ENCODE assay signal across 29 cellular contexts in genomic region chr9:73054091-73054490, GRCh38.
"Had no signal": no experiment of that assay in that cellular context is flagged by ENCODE, and none has a peak within 500 bp of the region (broad histone marks: within the 10 kb centered on the region; RNA-seq: fewer than 3 reads in every experiment).

No MANE protein-coding gene starts in this region.

- H2AFZ ChIP-seq: neural progenitor cell, parathyroid adenoma had no signal

- H3K9me3 Mint-ChIP-seq: naive thymus-derived CD8-positive, alpha-beta T cell; natural killer cell treated with Interleukin-12 subunit alpha and Interleukin-12 subunit beta and Interleukin-15 and Interleukin-18, amount 100 ng/mL, for 72 hours; nephron progenitor cell; neural progenitor cell; stimulated activated effector memory CD8-positive, alpha-beta T cell treated with anti-CD3 and anti-CD28 coated beads, Interleukin-12 subunit alpha, Interleukin-12 subunit beta, amount 100 ng/mL, for 72 hours; stimulated activated naive B cell treated with anti-CD40 and anti-IgM and Interleukin-4, amounts not matched to agents 10 μg/mL and 1 μg/mL and 100 μg/mL, for 72 hours; stimulated activated naive CD8-positive, alpha-beta T cell treated with anti-CD3 and anti-CD28 coated beads, Interleukin-15, Interleukin-2, amounts not matched to agents 100 ng/mL and 50 ng/mL, for 24 hours had no signal

- H3K4me1 ChIP-seq: parathyroid adenoma, thyroid gland, uterus had no signal

- H3K27ac ChIP-seq: neural progenitor cell, ovary, parathyroid adenoma, psoas muscle, sigmoid colon, stomach, thoracic aorta, thyroid gland, tibial nerve, upper lobe of left lung, uterus had no signal

- H3K27ac Mint-ChIP-seq: natural killer cell treated with Interleukin-12 subunit alpha and Interleukin-12 subunit beta and Interleukin-15 and Interleukin-18, amount 100 ng/mL, for 72 hours; nephron progenitor cell; neural progenitor cell; progenitor cell of endocrine pancreas; stimulated activated effector memory CD8-positive, alpha-beta T cell treated with anti-CD3 and anti-CD28 coated beads, Interleukin-12 subunit alpha, Interleukin-12 subunit beta, amount 100 ng/mL, for 72 hours; stimulated activated naive B cell treated with anti-CD40 and anti-IgM and Interleukin-4, amounts not matched to agents 10 μg/mL and 1 μg/mL and 100 μg/mL, for 72 hours; stimulated activated naive CD8-positive, alpha-beta T cell treated with anti-CD3 and anti-CD28 coated beads, Interleukin-15, Interleukin-2, amounts not matched to agents 100 ng/mL and 50 ng/mL, for 24 hours had no signal

- FAIRE-seq: small intestine had no signal

- H3K9me3 ChIP-seq: ovary, psoas muscle, right lobe of liver, sigmoid colon, stomach, thoracic aorta, thyroid gland, tibial nerve, upper lobe of left lung, uterus had no signal

- DNase-seq: naive thymus-derived CD8-positive, alpha-beta T cell; nephron progenitor cell; occipital lobe; ovary; posterior cingulate gyrus; psoas muscle; right cardiac atrium; right lobe of liver; sigmoid colon; small intestine; stimulated activated CD4-positive, alpha-beta T cell treated with anti-CD3 and anti-CD28 coated beads, Interleukin-15, amount 100 ng/mL, for 24 hours; stimulated activated CD4-positive, alpha-beta T cell treated with anti-CD3 and anti-CD28 coated beads, Interleukin-2, amount 100 ng/mL, for 24 hours; stimulated activated CD4-positive, alpha-beta T cell treated with anti-CD3 and anti-CD28 coated beads, Interleukin-2, amount 100 ng/mL, for 48 hours; stimulated activated CD4-positive, alpha-beta T cell treated with anti-CD3 and anti-CD28 coated beads, Interleukin-4, amount 100 ng/mL, for 24 hours; stimulated activated naive B cell treated with anti-CD40 and anti-IgM and Interleukin-4, amounts not matched to agents 10 μg/mL and 1 μg/mL and 100 μg/mL, for 72 hours; stimulated activated naive CD4-positive, alpha-beta T cell treated with Interleukin-2 at 50 U/mL for 16 hours; stomach; thyroid gland; trophoblast cell; upper lobe of left lung; uterus had no signal

- H3K27me3 Mint-ChIP-seq: stimulated activated naive B cell treated with anti-CD40 and anti-IgM and Interleukin-4, amounts not matched to agents 10 μg/mL and 1 μg/mL and 100 μg/mL, for 72 hours had no signal

- H3K4me3 Mint-ChIP-seq: naive thymus-derived CD8-positive, alpha-beta T cell; natural killer cell treated with Interleukin-12 subunit alpha and Interleukin-12 subunit beta and Interleukin-15 and Interleukin-18, amount 100 ng/mL, for 72 hours; nephron progenitor cell; neural progenitor cell; stimulated activated effector memory CD8-positive, alpha-beta T cell treated with anti-CD3 and anti-CD28 coated beads, Interleukin-12 subunit alpha, Interleukin-12 subunit beta, amount 100 ng/mL, for 72 hours; stimulated activated naive B cell treated with anti-CD40 and anti-IgM and Interleukin-4, amounts not matched to agents 10 μg/mL and 1 μg/mL and 100 μg/mL, for 72 hours; stimulated activated naive CD8-positive, alpha-beta T cell treated with anti-CD3 and anti-CD28 coated beads, Interleukin-15, Interleukin-2, amounts not matched to agents 100 ng/mL and 50 ng/mL, for 24 hours had no signal

- H3K4me3 ChIP-seq: neural progenitor cell, ovary, psoas muscle, right lobe of liver, sigmoid colon, stomach, thoracic aorta, thyroid gland, tibial nerve, upper lobe of left lung, uterus had no signal

- ATAC-seq: naive thymus-derived CD8-positive, alpha-beta T cell; natural killer cell treated with Interleukin-12 subunit alpha and Interleukin-12 subunit beta and Interleukin-15 and Interleukin-18, amount 100 ng/mL, for 72 hours; psoas muscle; right cardiac atrium; stimulated activated effector memory CD8-positive, alpha-beta T cell treated with anti-CD3 and anti-CD28 coated beads, Interleukin-12 subunit alpha, Interleukin-12 subunit beta, amount 100 ng/mL, for 72 hours; stimulated activated naive B cell treated with anti-CD40 and anti-IgM and Interleukin-4, amounts not matched to agents 10 μg/mL and 1 μg/mL and 100 μg/mL, for 72 hours had no signal

- H3K79me2 ChIP-seq: parathyroid adenoma had no signal

- H3K36me3 ChIP-seq: neural progenitor cell, ovary, right lobe of liver, sigmoid colon, stomach, thoracic aorta, thyroid gland, tibial nerve, upper lobe of left lung, uterus had no signal

- H3K4me2 ChIP-seq: neural progenitor cell had no signal

- H3K9ac ChIP-seq: neural progenitor cell, parathyroid adenoma had no signal

- H3K27me3 ChIP-seq: neural progenitor cell, ovary, right lobe of liver, sigmoid colon, stomach, thyroid gland, tibial nerve, upper lobe of left lung, uterus had no signal

- H3K36me3 Mint-ChIP-seq: naive thymus-derived CD8-positive, alpha-beta T cell; natural killer cell treated with Interleukin-12 subunit alpha and Interleukin-12 subunit beta and Interleukin-15 and Interleukin-18, amount 100 ng/mL, for 72 hours; neural progenitor cell; stimulated activated effector memory CD8-positive, alpha-beta T cell treated with anti-CD3 and anti-CD28 coated beads, Interleukin-12 subunit alpha, Interleukin-12 subunit beta, amount 100 ng/mL, for 72 hours; stimulated activated naive B cell treated with anti-CD40 and anti-IgM and Interleukin-4, amounts not matched to agents 10 μg/mL and 1 μg/mL and 100 μg/mL, for 72 hours had no signal

- H3K4me1 Mint-ChIP-seq: naive thymus-derived CD8-positive, alpha-beta T cell; stimulated activated effector memory CD8-positive, alpha-beta T cell treated with anti-CD3 and anti-CD28 coated beads, Interleukin-12 subunit alpha, Interleukin-12 subunit beta, amount 100 ng/mL, for 72 hours; stimulated activated naive B cell treated with anti-CD40 and anti-IgM and Interleukin-4, amounts not matched to agents 10 μg/mL and 1 μg/mL and 100 μg/mL, for 72 hours had no signal
